In genomic region chr12:56590237-56590830, GRCh38 we compare ENCODE assay signal across 8 cellular contexts. TPM values are rescaled to one million over a fixed set of nuclear protein-coding genes. Genes with fewer than 3 reads are reported as not detected.
DNase-seq lines count a peak whose midpoint lies in the region; ATAC-seq, FAIRE-seq and TF ChIP-seq lines count a peak whose summit lies in the region.

No MANE protein-coding gene starts in this region.

- FAIRE-seq in H54 (lab: Jason Lieb, UNC), result no peak

- intact Hi-C loops in sciatic nerve (cut with DNase I), result no loop called here

- no peak overlapping the region for H3K27ac Mint-ChIP-seq in central memory CD8-positive, alpha-beta T cell (ENCODE audit: low read depth)

- no peaks in the 10 kb centered on the region for H3K9me3 Mint-ChIP-seq in central memory CD8-positive, alpha-beta T cell

- ATAC-seq in central memory CD8-positive, alpha-beta T cell (replicated peaks; ENCODE audit: extremely low read depth, poor library complexity, severe bottlenecking), result peak; percentile 56
- peak; percentile 7 for ATAC-seq in sciatic nerve

- no peak overlapping the region for H3K4me3 Mint-ChIP-seq in central memory CD8-positive, alpha-beta T cell

- peaks cover 5% of the 10 kb centered on the region for H3K4me1 Mint-ChIP-seq in central memory CD8-positive, alpha-beta T cell

- TF ChIP-seq POLR2A in H54 (IDR thresholded peaks at IDR 0.05; ENCODE audit: low read depth, low read length), result no peak

- H3K27me3 Mint-ChIP-seq in central memory CD8-positive, alpha-beta T cell, result no peaks in the 10 kb centered on the region

- H3K4me3 ChIP-seq in AG09309 (ENCODE audit: control insufficient read depth, low read depth, low read length), result no peak overlapping the region
- H3K4me3 ChIP-seq in GM12875 (ENCODE audit: low read depth, low read length), result no peak overlapping the region

- TF ChIP-seq CTCF in AG09309 (IDR thresholded peaks at IDR 0.05; ENCODE audit: control insufficient read depth, insufficient read depth, low read depth, low read length, missing control alignments), result peak; percentile 48
- peak; percentile 69; the same call in 1 of the 2 replicates for TF ChIP-seq CTCF in GM12875 (IDR thresholded peaks at IDR 0.05; ENCODE audit: borderline replicate concordance, insufficient read depth, low read depth, low read length)

- no peaks in the 10 kb centered on the region for H3K36me3 Mint-ChIP-seq in central memory CD8-positive, alpha-beta T cell (ENCODE audit: insufficient read depth)

- DNase-seq in AG09309 (ENCODE audit: low read depth) (no peak), NCI-H446 treated with DMSO at 0.1 percent for 48 hours (lab: John Stamatoyannopoulos, UW) (peak; percentile 0), sciatic nerve (ENCODE audit: low spot score) (no peak), ecto neural progenitor cell (ENCODE audit: low spot score) (no peak), H54 (ENCODE audit: insufficient read length, low spot score) (no peak)
- DNase-seq in central memory CD8-positive, alpha-beta T cell (ENCODE audit: low spot score in 2 of 2), result no peak
- DNase-seq in activated effector memory CD4-positive, alpha-beta T cell treated with Interleukin-2 at 50 U/mL for 16 hours, result no peak

RNA-seq across cellular contexts. Expression of gene BAZ2A, which starts 39.8 kb away (rescaled TPM):
- total RNA-seq in sciatic nerve, result 148 TPM

RNA-seq across cellular contexts. Expression of gene ATP5F1B, which starts 55.5 kb away (rescaled TPM):
- 246 TPM for total RNA-seq in sciatic nerve
